Comparison of ENCODE assay signal across 9 cellular contexts in the genomic region with DNA sequence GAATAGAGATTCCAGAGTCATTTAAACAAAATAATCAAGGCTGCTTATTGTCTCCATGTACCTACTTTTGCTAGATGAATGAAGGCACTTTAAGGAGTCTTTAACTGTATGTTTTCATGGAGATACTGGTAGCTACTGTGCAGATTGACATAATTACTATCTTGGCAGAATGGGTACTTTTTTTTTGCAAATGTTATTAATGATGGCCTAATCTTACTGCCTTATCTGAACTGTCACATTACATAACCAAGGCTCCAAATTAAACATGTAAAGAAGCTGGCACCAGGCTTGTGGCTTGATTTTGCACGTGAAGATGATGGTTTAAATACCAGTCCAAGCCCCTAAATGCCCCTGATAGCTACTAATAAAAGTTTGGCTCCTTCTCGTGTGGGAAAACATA. TPM values are rescaled to one million over a fixed set of nuclear protein-coding genes. Genes with fewer than 3 reads are reported as not detected.
DNase-seq lines count a peak whose midpoint lies in the region; ATAC-seq and TF ChIP-seq lines count a peak whose summit lies in the region.
"Had no signal": no experiment of that assay in that cellular context is flagged by ENCODE, and none has a peak within 500 bp of the region (broad histone marks: within the 10 kb centered on the region; RNA-seq: fewer than 3 reads in every experiment).

No MANE protein-coding gene starts in this region.

- peaks cover 65% of the 10 kb centered on the region for H3K4me1 Mint-ChIP-seq in CD4-positive, alpha-beta T cell (ENCODE audit: low read depth)
- H3K4me1 Mint-ChIP-seq in effector memory CD8-positive, alpha-beta T cell (ENCODE audit: low read depth in 2 of 2) = peaks cover 56 to 74% of the 10 kb centered on the region in 2 donors

- POLR2A ChIA-PET in CD4-positive, alpha-beta T cell (lab: Charles Lee) = interaction anchor here (1.1 to 2.6 kb wide), 5 partner anchors 12 to 232 kb away, joined by 3 to 12 read pairs (median 4); no protein-coding TSS in a partner anchor

- H3K4me1 ChIP-seq in ovary (ENCODE audit: insufficient read depth) = peaks cover 16% of the 10 kb centered on the region

- H3K27ac ChIP-seq in CD4-positive, alpha-beta T cell (ENCODE audit: low read depth, low read length) = no peak overlapping the region
- H3K27ac ChIP-seq in ovary = no peak overlapping the region
- H3K27ac ChIP-seq: KMS-11 had no signal

- peak overlapping the region; percentile 93 for H3K27ac Mint-ChIP-seq in CD4-positive, alpha-beta T cell
- no peak overlapping the region for H3K27ac Mint-ChIP-seq in effector memory CD8-positive, alpha-beta T cell

- H3K9me3 ChIP-seq in CD4-positive, alpha-beta T cell (ENCODE audit: control insufficient read depth, low read length) = no peaks in the 10 kb centered on the region
- no peaks in the 10 kb centered on the region for H3K9me3 ChIP-seq in MG63
- H3K9me3 ChIP-seq in ovary = no peaks in the 10 kb centered on the region

- H3K27me3 Mint-ChIP-seq in CD4-positive, alpha-beta T cell = no peaks in the 10 kb centered on the region
- H3K27me3 Mint-ChIP-seq in effector memory CD8-positive, alpha-beta T cell = no peaks in the 10 kb centered on the region

- no peak for ATAC-seq in CD4-positive, alpha-beta T cell (ENCODE audit: poor library complexity)
- ATAC-seq in effector memory CD8-positive, alpha-beta T cell (replicated peaks) = no peak
- ATAC-seq in left lobe of liver = no peak
- ATAC-seq in HG03196 (IDR thresholded peaks at IDR 0.05; ENCODE audit: unreplicated experiment) = no peak
- no peak for ATAC-seq in esophagus mucosa

- peak overlapping the region; percentile 100 for H3K4me3 Mint-ChIP-seq in CD4-positive, alpha-beta T cell
- peak overlapping the region; percentile 98 to 100 for H3K4me3 Mint-ChIP-seq in effector memory CD8-positive, alpha-beta T cell

- TF ChIP-seq CTCF in CD4-positive, alpha-beta T cell (IDR thresholded peaks at IDR 0.05) = no peak
- TF ChIP-seq CTCF in ovary (IDR thresholded peaks at IDR 0.05) = no peak

- H3K9me3 Mint-ChIP-seq in CD4-positive, alpha-beta T cell = no peaks in the 10 kb centered on the region
- H3K9me3 Mint-ChIP-seq in effector memory CD8-positive, alpha-beta T cell = no peaks in the 10 kb centered on the region

- CTCF ChIA-PET in CD4-positive, alpha-beta T cell (lab: Charles Lee) = interaction anchor here (1.0 kb wide), 2 partner anchors 211 to 304 kb away, joined by 3 read pairs; no protein-coding TSS in a partner anchor

- TF ChIP-seq POLR2A in ovary (IDR thresholded peaks at IDR 0.05) = no peak

- H3K36me3 Mint-ChIP-seq in CD4-positive, alpha-beta T cell (ENCODE audit: low read depth) = peaks cover 77% of the 10 kb centered on the region
- peaks cover 49% of the 10 kb centered on the region for H3K36me3 Mint-ChIP-seq in effector memory CD8-positive, alpha-beta T cell (ENCODE audit: insufficient read depth)

- H3K4me3 ChIP-seq in MG63 = peak overlapping the region; percentile 88
- H3K4me3 ChIP-seq in ovary = peak overlapping the region; percentile 78

- no peak for TF ChIP-seq EP300 in ovary (IDR thresholded peaks at IDR 0.05)

- peaks cover 32% of the 10 kb centered on the region for H3K36me3 ChIP-seq in MG63
- H3K36me3 ChIP-seq in ovary = no peaks in the 10 kb centered on the region

- no peak for DNase-seq in CD4-positive, alpha-beta T cell
- no peak for DNase-seq in MG63
- no peak for DNase-seq in effector memory CD8-positive, alpha-beta T cell
- no peak for DNase-seq in ovary
- DNase-seq in left lobe of liver (ENCODE audit: low spot score) = no peak
- DNase-seq in mucosa of gallbladder (ENCODE audit: low spot score) = no peak

- intact Hi-C loops in CD4-positive, alpha-beta T cell (cut with DNase I, micrococcal nuclease) = loop anchor here (2.0 to 10.0 kb wide), 2 partner anchors 890 to 1246 kb away; no protein-coding TSS in a partner anchor
- intact Hi-C loops in ovary (cut with DNase I) = loop anchor here in 3 of 4 donors (5.0 to 10.0 kb wide), 4 partner anchors 204 to 287 kb away; no protein-coding TSS in a partner anchor

- no peaks in the 10 kb centered on the region for H3K27me3 ChIP-seq in CD4-positive, alpha-beta T cell (ENCODE audit: control insufficient read depth, insufficient read depth, low read length)
- H3K27me3 ChIP-seq in MG63 (no peaks in the 10 kb centered on the region), ovary (no peaks in the 10 kb centered on the region)

- WGBS in ovary, 3 donors = 8 to 23% (median 16%) methylated on average over 2 of the region's 2 CpGs

RNA-seq across cellular contexts. Expression of a gene that starts 4.0 kb away (rescaled TPM):
- total RNA-seq in CD4-positive, alpha-beta T cell = 100 to 1,000 TPM in 1 of 2 experiments, 10 to 100 TPM in 1; 91.3 to 102 TPM
- total RNA-seq in MG63 (2014; rRNA removed; shearing (Covaris generic); ENCODE audit: low replicate concordance) = 59.4 and 76.6 TPM in 2 replicates
- 100 to 1,000 TPM in 4 of 7 donors, 10 to 100 TPM in 3; 68.1 to 209 (median 103) TPM for total RNA-seq in ovary
- 10 to 100 TPM; 60.4 to 94.7 TPM for polyA plus RNA-seq in ovary
- total RNA-seq in left lobe of liver = 13.8 TPM
- 29.1 TPM for total RNA-seq in mucosa of gallbladder
- 12.7 TPM for total RNA-seq in esophagus mucosa
